Comparison of ENCODE assay signal across 8 cellular contexts in genomic region chr4:81504685-81505598, GRCh38.
DNase-seq lines count a peak whose midpoint lies in the region; ATAC-seq lines count a peak whose summit lies in the region.

No MANE protein-coding gene starts in this region.

- no peaks in the 10 kb centered on the region for H3K27me3 ChIP-seq in muscle layer of duodenum (ENCODE audit: low read depth, low read length)

- no peaks in the 10 kb centered on the region for H3K27me3 Mint-ChIP-seq in stimulated activated naive CD8-positive, alpha-beta T cell treated with anti-CD3 and anti-CD28 coated beads, Interleukin-15, amount 100 ng/mL, for 72 hours

- H3K27ac Mint-ChIP-seq in stimulated activated naive CD8-positive, alpha-beta T cell treated with anti-CD3 and anti-CD28 coated beads, Interleukin-15, amount 100 ng/mL, for 72 hours = peak overlapping the region; percentile 8 to 70

- DNase-seq in CD1c-positive myeloid dendritic cell (ENCODE audit: extremely low spot score) = peak; percentile 97
- peak in 4 of 5 experiments; percentile 38 to 50 (median 46) for DNase-seq in T-helper 2 cell
- DNase-seq in activated naive CD8-positive, alpha-beta T cell treated with anti-CD3 and anti-CD28 coated beads, Interleukin-2, amount 50 U/mL, for 16 hours (ENCODE audit: low read depth, low spot score) = peak; percentile 41
- peak; percentile 35 to 61 for DNase-seq in stimulated activated naive CD8-positive, alpha-beta T cell treated with anti-CD3 and anti-CD28 coated beads, Interleukin-15, amount 100 ng/mL, for 72 hours
- no peak for DNase-seq in HuH-7.5 (ENCODE audit: low spot score)

- no peak overlapping the region for H3K4me3 ChIP-seq in muscle layer of duodenum (ENCODE audit: low read depth in 1 of 2, low read length in 2 of 2)

- ATAC-seq in HG02623 (IDR thresholded peaks at IDR 0.05; ENCODE audit: unreplicated experiment) (peak; percentile 47), GM18517 (IDR thresholded peaks at IDR 0.05; ENCODE audit: unreplicated experiment) (no peak)
- ATAC-seq in stimulated activated naive CD8-positive, alpha-beta T cell treated with anti-CD3 and anti-CD28 coated beads, Interleukin-15, amount 100 ng/mL, for 72 hours = peak; percentile 61

- H3K36me3 ChIP-seq in muscle layer of duodenum (ENCODE audit: control insufficient read depth in 1 of 2, insufficient read depth in 2 of 2, low read length in 2 of 2) = no peaks in the 10 kb centered on the region

- H3K4me1 ChIP-seq in muscle layer of duodenum (ENCODE audit: control insufficient read depth in 1 of 2, insufficient read depth in 2 of 2, low read length in 2 of 2) = no peaks in the 10 kb centered on the region

- no peaks in the 10 kb centered on the region for H3K9me3 ChIP-seq in muscle layer of duodenum (ENCODE audit: control insufficient read depth in 1 of 2, low read length in 2 of 2)

- no peaks in the 10 kb centered on the region for H3K9me3 Mint-ChIP-seq in stimulated activated naive CD8-positive, alpha-beta T cell treated with anti-CD3 and anti-CD28 coated beads, Interleukin-15, amount 100 ng/mL, for 72 hours

- peak overlapping the region; percentile 40 to 42 for H3K4me3 Mint-ChIP-seq in stimulated activated naive CD8-positive, alpha-beta T cell treated with anti-CD3 and anti-CD28 coated beads, Interleukin-15, amount 100 ng/mL, for 72 hours

- peaks cover 54% of the 10 kb centered on the region for H3K4me1 Mint-ChIP-seq in stimulated activated naive CD8-positive, alpha-beta T cell treated with anti-CD3 and anti-CD28 coated beads, Interleukin-15, amount 100 ng/mL, for 72 hours

- H3K27ac ChIP-seq in muscle layer of duodenum (ENCODE audit: low read length) = peak overlapping the region; percentile 59
